Comparison of ENCODE assay signal across 1 cellular context in genomic region chr15:39491115-39491916, GRCh38.
TF ChIP-seq lines count a peak whose summit lies in the region.

No MANE protein-coding gene starts in this region.

TF ChIP-seq in endothelial cell of umbilical vein, 7 proteins besides CTCF, POLR2A, EP300 and RAD21:
- TF ChIP-seq MAX (IDR thresholded peaks at IDR 0.05; ENCODE audit: insufficient read depth, insufficient read length) (no peak), POLR2AphosphoS5 (IDR thresholded peaks at IDR 0.05; ENCODE audit: insufficient read depth, low read depth, low read length) (no peak), EZH2 (IDR thresholded peaks at IDR 0.05; ENCODE audit: borderline replicate concordance, low read depth, low read length, severe bottlenecking) (no peak), FOS (IDR thresholded peaks at IDR 0.05; ENCODE audit: borderline replicate concordance, insufficient read depth, low read length) (no peak), MYC (IDR thresholded peaks at IDR 0.05; ENCODE audit: low read depth, low read length) (no peak), JUN (IDR thresholded peaks at IDR 0.05; ENCODE audit: borderline replicate concordance, insufficient read depth, insufficient read length, low read depth) (no peak), GATA2 (IDR thresholded peaks at IDR 0.05; ENCODE audit: insufficient read depth, insufficient read length, low read depth, low read length) (no peak)
